13 cellular contexts compared by ENCODE assay signal in the genomic region with DNA sequence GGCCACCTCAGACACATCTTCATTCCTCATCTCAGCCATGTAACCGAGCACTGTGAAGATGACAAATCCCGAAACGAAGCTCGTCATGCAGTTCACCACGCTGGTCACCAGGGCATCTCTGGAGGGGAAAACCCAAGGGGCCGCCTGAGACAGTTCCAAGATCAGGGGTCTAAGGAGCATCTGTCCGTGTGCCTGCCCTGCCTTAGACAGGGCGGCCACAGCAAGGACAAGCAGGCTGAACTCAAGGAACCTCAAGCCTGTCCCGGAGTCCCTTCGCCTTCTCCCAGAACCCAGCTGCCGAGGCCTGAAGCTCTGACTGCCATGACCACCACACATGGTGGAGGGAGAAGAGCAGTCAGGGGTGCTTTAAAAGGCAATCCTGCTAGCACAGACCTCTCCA. TPM values are rescaled to one million over a fixed set of nuclear protein-coding genes. Genes with fewer than 3 reads are reported as not detected.
DNase-seq lines count a peak whose midpoint lies in the region; ATAC-seq, FAIRE-seq and TF ChIP-seq lines count a peak whose summit lies in the region.
"Had no signal": no experiment of that assay in that cellular context is flagged by ENCODE, and none has a peak within 500 bp of the region (broad histone marks: within the 10 kb centered on the region; RNA-seq: fewer than 3 reads in every experiment).

No MANE protein-coding gene starts in this region.

- TF ChIP-seq POLR2A in A549 (IDR thresholded peaks at IDR 0.05; ENCODE audit: low read length): no peak

- no peaks in the 10 kb centered on the region for H3K4me1 ChIP-seq in A549
- H3K4me1 ChIP-seq in GM23338 (ENCODE audit: insufficient read depth): no peaks in the 10 kb centered on the region

- H3K9me3 Mint-ChIP-seq in GM23338: no peaks in the 10 kb centered on the region

- no peaks in the 10 kb centered on the region for H3K9me3 ChIP-seq in A549

- DNase-seq in A549 (ENCODE audit: low read depth in 1 of 2, low spot score in 1 of 2): no peak
- peak; percentile 39 for DNase-seq in GM23338 (ENCODE audit: low spot score)
- DNase-seq in T1000 (lab: John Stamatoyannopoulos, UW): no peak
- DNase-seq in epidermal melanocyte (ENCODE audit: insufficient read length, low spot score): no peak
- DNase-seq in activated effector memory CD4-positive, alpha-beta T cell treated with anti-CD3 and anti-CD28 coated beads, Interleukin-2, amount 50 U/mL, for 16 hours: no peak
- DNase-seq in NCI-H128 (lab: John Stamatoyannopoulos, UW; ENCODE audit: unreplicated experiment): no peak
- DNase-seq: activated CD4-positive, alpha-beta T cell treated with anti-CD3 and anti-CD28 coated beads, Interleukin-2, amount 50 U/mL, for 4 hours; dermis blood vessel endothelial cell; DMS79 treated with DMSO at 0.1 percent for 48 hours; NCI-H748 treated with DMSO at 0.1 percent for 48 hours had no signal

- 77% methylated on average over 11 of the region's 11 CpGs for WGBS in A549 (ENCODE audit: missing lambda C conversion rate)

- H3K27ac Mint-ChIP-seq in GM23338: no peak overlapping the region

- H3K27me3 Mint-ChIP-seq in GM23338 (ENCODE audit: insufficient read depth, low read depth, poor library complexity): peaks cover 3% of the 10 kb centered on the region

- no peak for TF ChIP-seq RAD21 in A549 (conservative IDR thresholded peaks at IDR 0.05 in 1 of 2, IDR thresholded peaks at IDR 0.05 in 1 of 2)

- no peak overlapping the region for H3K27ac ChIP-seq in A549
- no peak overlapping the region for H3K27ac ChIP-seq in GM23338 (ENCODE audit: low read depth)

- no peaks in the 10 kb centered on the region for H3K36me3 ChIP-seq in GM23338 (ENCODE audit: insufficient read depth)

- TF ChIP-seq EP300 in A549 (IDR thresholded peaks at IDR 0.05): no peak

- no peaks in the 10 kb centered on the region for H3F3A ChIP-seq in GM23338 (replicated peaks; ENCODE audit: low read depth)

- no peaks in the 10 kb centered on the region for H3K36me3 Mint-ChIP-seq in GM23338 (ENCODE audit: low read depth)

- CTCF ChIA-PET in A549 (lab: Yijun Ruan, JAX): interaction anchor here (0.9 to 1.6 kb wide), 5 partner anchors 9 to 124 kb away, joined by 3 to 4 read pairs (median 3); no protein-coding TSS in a partner anchor

- ATAC-seq in A549 (peak; percentile 30 to 62; a peak in 4 of 6 replicates), GM18867 (IDR thresholded peaks at IDR 0.05; ENCODE audit: unreplicated experiment) (peak; percentile 76), GM23338 (peak; percentile 64), HG03378 (IDR thresholded peaks at IDR 0.05; ENCODE audit: unreplicated experiment) (peak; percentile 79)

- H3K4me3 Mint-ChIP-seq in GM23338: no peak overlapping the region

- no peak for FAIRE-seq in A549 (lab: Jason Lieb, UNC)
- FAIRE-seq: frontal cortex had no signal

- peaks cover 2% of the 10 kb centered on the region; the same call in 1 of the 3 replicates for H3K4me1 Mint-ChIP-seq in GM23338

- H3K9me2 ChIP-seq in GM23338 (ENCODE audit: insufficient read depth): no peaks in the 10 kb centered on the region

- POLR2A ChIA-PET in A549 (lab: Yijun Ruan, JAX): no interaction called here

- TF ChIP-seq CTCF in A549 (IDR thresholded peaks at IDR 0.05) (no peak), GM23338 (conservative IDR thresholded peaks at IDR 0.05; ENCODE audit: low read depth in 2 of 2) (peak in 1 of 2 experiments; percentile 25; a peak in 1 of 4 replicates)

- H3K27me3 ChIP-seq in GM23338 (ENCODE audit: insufficient read depth): no peaks in the 10 kb centered on the region

- H3K79me2 ChIP-seq in GM23338 (replicated peaks; ENCODE audit: insufficient read depth): no peaks in the 10 kb centered on the region

- H4K20me1 ChIP-seq in GM23338 (replicated peaks; ENCODE audit: insufficient read depth): no peaks in the 10 kb centered on the region

- no peak overlapping the region for H3K4me2 ChIP-seq in A549
- H3K4me2 ChIP-seq in GM23338: no peak overlapping the region

- H3K4me3 ChIP-seq in A549 (no peak overlapping the region), GM23338 (no peak overlapping the region)

- H2AFZ ChIP-seq in GM23338: peak overlapping the region; percentile 43; the same call in 1 of the 2 replicates

TF ChIP-seq in A549, 52 proteins besides CTCF, POLR2A, EP300 and RAD21:
- TF ChIP-seq FOSB (CRISPR knock-in tag; IDR thresholded peaks at IDR 0.05) (no peak), ZNF302 (CRISPR knock-in tag; IDR thresholded peaks at IDR 0.05) (no peak), MAFK (IDR thresholded peaks at IDR 0.05; ENCODE audit: partially characterized antibody) (no peak), FOXS1 (CRISPR knock-in tag; IDR thresholded peaks at IDR 0.05) (no peak), CHD4 (IDR thresholded peaks at IDR 0.05; ENCODE audit: borderline replicate concordance) (no peak), KDM1A (IDR thresholded peaks at IDR 0.05; ENCODE audit: low read depth) (no peak), TP53 (CRISPR knock-in tag; IDR thresholded peaks at IDR 0.05) (no peak), RARB (CRISPR knock-in tag; IDR thresholded peaks at IDR 0.05) (no peak), RFX5 (IDR thresholded peaks at IDR 0.05) (no peak)

TF ChIP-seq in GM23338, 12 proteins besides CTCF, POLR2A, EP300 and RAD21 (continues in another document):
- TF ChIP-seq EZH2phosphoT487 (IDR thresholded peaks at IDR 0.05; ENCODE audit: unreplicated experiment) (no peak), REST (IDR thresholded peaks at IDR 0.05; ENCODE audit: unreplicated experiment) (no peak), ZNF331 (CRISPR knock-in tag; IDR thresholded peaks at IDR 0.05; ENCODE audit: low read depth) (no peak), STAT1 (IDR thresholded peaks at IDR 0.05; ENCODE audit: unreplicated experiment) (no peak)

RNA-seq across cellular contexts. Expression of gene SLC6A4, which starts 22.7 kb away (rescaled TPM):
- polyA plus RNA-seq in A549 (2011; rRNA removed) (0.07 and 0.12 TPM in 2 replicates), A549 (2017; fragmentation: RNase III; extraction: RNeasy Plus Mini Kit Qiagen cat#74134 plus additional on column Dnase treatment) (0.04 TPM in 1 of 3 replicates, not detected in the others), GM23338 (2016; fragmentation: Nextera tagmentation; extraction: Ambion mirVana) (0.06 and 0.07 TPM in 2 replicates)
- 0.03 and 0.05 TPM in 2 replicates for polyA plus RNA-seq in A549 (2012; cell fraction: cytosol; rRNA removed)
- 0.05 and 0.06 TPM in 2 replicates for polyA plus RNA-seq in A549 (2012; cell fraction: nucleus; rRNA removed)
- not detected in 2 replicates for polyA minus RNA-seq in A549 (2011; rRNA and poly(A)+ RNA removed)
- 0.12 and 0.14 TPM in 2 replicates for total RNA-seq in GM23338 (2014; rRNA removed; shearing (Covaris generic))
